Comparison of ENCODE assay signal across 17 cellular contexts in the genomic region with DNA sequence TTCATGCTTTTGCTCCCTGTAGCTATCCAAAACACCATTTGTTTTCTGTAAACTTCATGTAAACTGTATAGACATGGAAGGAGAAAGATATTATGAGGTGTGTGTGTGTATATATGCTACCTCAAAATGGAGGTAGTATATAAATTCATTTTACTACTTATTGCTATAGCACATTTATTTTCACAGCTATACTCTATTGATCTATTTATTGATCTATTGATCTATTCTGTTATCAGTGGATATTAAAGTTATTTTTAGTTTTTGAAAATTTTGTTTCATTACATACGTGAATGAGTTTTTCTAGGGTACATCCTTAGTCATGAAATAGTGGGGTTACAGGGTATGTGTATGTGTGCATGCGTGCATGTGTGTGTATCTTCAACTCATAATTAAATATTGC.
"Had no signal": no experiment of that assay in that cellular context is flagged by ENCODE, and none has a peak within 500 bp of the region (broad histone marks: within the 10 kb centered on the region; RNA-seq: fewer than 3 reads in every experiment).

No MANE protein-coding gene starts in this region.

- H3K9ac ChIP-seq: neural progenitor cell had no signal

- H3K4me1 ChIP-seq: neural progenitor cell had no signal

- H3K27me3 ChIP-seq: neural progenitor cell, ovary, right atrium auricular region had no signal

- H3K4me3 ChIP-seq: coronary artery, neural progenitor cell, ovary, right atrium auricular region, smooth muscle cell had no signal

- H3K36me3 ChIP-seq: neural progenitor cell, ovary, right atrium auricular region had no signal

- DNase-seq: effector CD4-positive, alpha-beta T cell; endodermal cell; foreskin melanocyte; head of caudate nucleus; hippocampal formation; left colon; left ventricle myocardium superior; naive thymus-derived CD4-positive, alpha-beta T cell; nucleus accumbens; ovary; stimulated activated CD4-positive, alpha-beta T cell treated with anti-CD3 and anti-CD28 coated beads, Interleukin-2, amount 100 ng/mL, for 48 hours; stimulated activated naive CD4-positive, alpha-beta T cell treated with Interleukin-2 at 50 U/mL for 16 hours; trophoblast cell had no signal

- H2AFZ ChIP-seq: neural progenitor cell had no signal

- H3K4me3 Mint-ChIP-seq: endodermal cell; naive thymus-derived CD4-positive, alpha-beta T cell; neural progenitor cell had no signal

- H3K4me2 ChIP-seq: neural progenitor cell, smooth muscle cell had no signal

- H3K27me3 Mint-ChIP-seq: naive thymus-derived CD4-positive, alpha-beta T cell had no signal

- H3K9me3 ChIP-seq: ovary, right atrium auricular region had no signal

- ATAC-seq: left colon; left ventricle myocardium superior; naive thymus-derived CD4-positive, alpha-beta T cell had no signal

- H3K27ac Mint-ChIP-seq: endodermal cell, neural progenitor cell had no signal

- H3K27ac ChIP-seq: coronary artery, neural progenitor cell had no signal
